ENCODE assay signal across 17 cellular contexts in the genomic region with DNA sequence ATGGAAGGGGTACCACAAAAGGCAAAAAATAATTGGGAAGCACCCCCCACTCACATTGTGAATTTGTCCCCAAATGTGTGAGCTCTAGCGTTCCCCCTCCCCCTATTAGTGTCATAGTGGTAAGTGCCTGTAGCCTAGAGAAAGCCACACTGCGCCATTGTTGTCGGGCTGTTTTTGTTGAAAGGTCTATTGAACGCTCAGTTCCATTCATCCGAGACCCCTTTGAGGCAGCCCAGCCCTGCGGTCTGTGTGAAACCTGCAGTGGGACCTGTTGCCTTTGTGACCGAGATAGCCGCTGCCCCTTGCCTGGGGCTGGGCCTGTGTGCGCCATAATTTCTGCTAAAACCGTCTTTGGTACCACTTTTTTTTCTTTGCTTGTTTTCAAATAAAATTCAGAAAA. TPM values are rescaled to one million over a fixed set of nuclear protein-coding genes. Genes with fewer than 3 reads are reported as not detected.
DNase-seq lines count a peak whose midpoint lies in the region; ATAC-seq, FAIRE-seq and TF ChIP-seq lines count a peak whose summit lies in the region.
"Had no signal": no experiment of that assay in that cellular context is flagged by ENCODE, and none has a peak within 500 bp of the region (broad histone marks: within the 10 kb centered on the region; RNA-seq: fewer than 3 reads in every experiment).

No MANE protein-coding gene starts in this region.

- H3K9me3 ChIP-seq in HUES64 (ENCODE audit: insufficient read depth, low read depth, low read length) (no peaks in the 10 kb centered on the region), K562 (replicated peaks; ENCODE audit: control insufficient read depth, insufficient read depth, low read depth, low read length) (no peaks in the 10 kb centered on the region)
- H3K9me3 ChIP-seq: ascending aorta, esophagus muscularis mucosa, heart right ventricle, mucosa of descending colon, prostate gland, SJSA1 had no signal

- DNase-seq in K562 (ENCODE audit: extremely low read depth in 1 of 4, low spot score in 3 of 4), result no peak
- no peak for DNase-seq in ureter (ENCODE audit: low spot score)
- DNase-seq in dermis blood vessel endothelial cell, result no peak
- DNase-seq in left colon, result no peak
- DNase-seq: activated CD4-positive, alpha-beta memory T cell treated with anti-CD3 and anti-CD28 coated beads for 36 hours; heart right ventricle; mucosa of descending colon; NCI-H1436 had no signal

- no peak for TF ChIP-seq EP300 in K562 (IDR thresholded peaks at IDR 0.05; ENCODE audit: low read length)

- intact Hi-C loops in K562 (cut with micrococcal nuclease) (no loop called here), left colon (cut with DNase I, micrococcal nuclease) (no loop called here)

- CTCF ChIA-PET in K562 (lab: Yijun Ruan, JAX; ENCODE audit: low intra/inter-chr PET ratio), result interaction anchor here (0.5 kb wide), 1 partner anchor 65 kb away, joined by 5 read pairs; no protein-coding TSS in a partner anchor

- H3K9ac ChIP-seq in HUES64 (ENCODE audit: low read depth, low read length) (0 out of 2 replicates have a peak overlapping the region, but pooled peaks have one; percentile 15), K562 (ENCODE audit: insufficient read depth in 1 of 2, low read depth in 2 of 2, low read length in 2 of 2) (peak overlapping the region in 1 of 2 experiments; percentile 23; a peak in 1 of 4 replicates)

- H3K9me1 ChIP-seq in K562 (ENCODE audit: control insufficient read depth, insufficient read depth, low read length), result no peaks in the 10 kb centered on the region

- peaks cover 8% of the 10 kb centered on the region for H4K20me1 ChIP-seq in K562 (replicated peaks; ENCODE audit: control insufficient read depth, insufficient read depth, low read length)

- in situ Hi-C loops in K562 (cut with MboI), result no loop called here

- no peak overlapping the region for H3K4me2 ChIP-seq in K562 (ENCODE audit: insufficient read depth, low read length)

- peak overlapping the region; percentile 97 for H3K27ac ChIP-seq in C4-2B
- H3K27ac ChIP-seq in HUES64 (ENCODE audit: low read depth, low read length), result no peak overlapping the region
- peak overlapping the region; percentile 81; the same call in 1 of the 3 replicates for H3K27ac ChIP-seq in K562 (ENCODE audit: extremely low read depth, low read depth, low read length)
- H3K27ac ChIP-seq: ascending aorta, esophagus muscularis mucosa, heart right ventricle had no signal

- H3K4me3 ChIP-seq in HUES64 (ENCODE audit: low read length) (no peak overlapping the region), K562 (no peak overlapping the region)
- H3K4me3 ChIP-seq: ascending aorta, esophagus muscularis mucosa, heart right ventricle, mucosa of descending colon, prostate gland had no signal

- H3K36me3 Mint-ChIP-seq in nephron (ENCODE audit: low read depth), result peaks cover 26% of the 10 kb centered on the region

- peaks cover 75% of the 10 kb centered on the region for H3K79me2 ChIP-seq in K562 (ENCODE audit: control insufficient read depth, insufficient read depth, low read length)

- peaks cover 3% of the 10 kb centered on the region for H3K27me3 Mint-ChIP-seq in nephron (ENCODE audit: low read depth)
- H3K27me3 Mint-ChIP-seq: activated CD4-positive, alpha-beta memory T cell treated with anti-CD3 and anti-CD28 coated beads for 36 hours; B cell had no signal

- TF ChIP-seq CTCF in C4-2B (conservative IDR thresholded peaks at IDR 0.05) (no peak), K562 (IDR thresholded peaks at IDR 0.05 in 2 of 3, conservative IDR thresholded peaks at IDR 0.05 in 1 of 3; ENCODE audit: insufficient read depth in 2 of 3, low read depth in 1 of 3, low read length in 3 of 3) (no peak), nephron (IDR thresholded peaks at IDR 0.05; ENCODE audit: unreplicated experiment in 3 of 3) (no peak)

- ATAC-seq in K562 (no peak), HG03342 (IDR thresholded peaks at IDR 0.05; ENCODE audit: unreplicated experiment) (no peak), left colon (no peak)
- ATAC-seq: heart right ventricle, mucosa of descending colon had no signal

- peaks cover 7% of the 10 kb centered on the region for H3K4me1 Mint-ChIP-seq in nephron

- peaks cover 39% of the 10 kb centered on the region for H3K36me3 ChIP-seq in HUES64 (ENCODE audit: insufficient read depth, low read length)
- H3K36me3 ChIP-seq in K562 (ENCODE audit: control insufficient read depth, insufficient read depth, low read length), result peaks cover 58% of the 10 kb centered on the region

- POLR2A ChIA-PET in K562 (lab: Yijun Ruan, JAX), result interaction anchor here (1.2 kb wide), 1 partner anchor 20 kb away, joined by 3 read pairs; no protein-coding TSS in a partner anchor

- TF ChIP-seq POLR2A in K562 (conservative IDR thresholded peaks at IDR 0.05), result no peak

- H2AFZ ChIP-seq in K562 (ENCODE audit: low read depth, low read length), result no peak overlapping the region

- BruUV-seq in K562 (replicated peaks; lab: Mats Ljungman, UMichigan), result no TSS peak

- H3K27ac Mint-ChIP-seq in nephron, result peak overlapping the region in 1 of 3 experiments; percentile 14
- H3K27ac Mint-ChIP-seq: activated CD4-positive, alpha-beta memory T cell treated with anti-CD3 and anti-CD28 coated beads for 36 hours had no signal

- no peak for FAIRE-seq in K562 (lab: Jason Lieb, UNC)

- H3K4me1 ChIP-seq in HUES64 (ENCODE audit: insufficient read depth, low read length) (peaks cover 21% of the 10 kb centered on the region), K562 (replicated peaks in 1 of 2; ENCODE audit: control insufficient read depth in 2 of 2, insufficient read depth in 2 of 2, low read length in 2 of 2) (peaks cover 13 to 30% of the 10 kb centered on the region in 2 experiments; a peak in 4 of 5 replicates)

- no peaks in the 10 kb centered on the region for H3K9me3 Mint-ChIP-seq in nephron
- H3K9me3 Mint-ChIP-seq: activated CD4-positive, alpha-beta memory T cell treated with anti-CD3 and anti-CD28 coated beads for 36 hours had no signal

- no peak for TF ChIP-seq RAD21 in K562 (CRISPR knock-in tag; conservative IDR thresholded peaks at IDR 0.05 in 1 of 2, IDR thresholded peaks at IDR 0.05 in 1 of 2)

- peak overlapping the region; percentile 52 to 74 (median 67) for H3K4me3 Mint-ChIP-seq in nephron

- 95% methylated on average over 9 of the region's 10 CpGs for WGBS in HUES64
- WGBS in K562 (ENCODE audit: insufficient coverage, low coverage, missing lambda C conversion rate), result 94% methylated on average over 10 of the region's 10 CpGs

- H3K27me3 ChIP-seq in HUES64 (ENCODE audit: insufficient read depth, low read length), result no peaks in the 10 kb centered on the region
- no peaks in the 10 kb centered on the region for H3K27me3 ChIP-seq in K562 (ENCODE audit: control insufficient read depth in 2 of 2, insufficient read depth in 2 of 2, low read length in 2 of 2)
- H3K27me3 ChIP-seq: ascending aorta, esophagus muscularis mucosa, heart right ventricle, SJSA1 had no signal

TF ChIP-seq in K562, 482 proteins besides CTCF, POLR2A, EP300 and RAD21 (continues in another document):
- TF ChIP-seq ZNF75A (CRISPR knock-in tag; IDR thresholded peaks at IDR 0.05) (no peak), ZNF589 (CRISPR knock-in tag; IDR thresholded peaks at IDR 0.05; ENCODE audit: low read depth) (no peak), PTBP1 (IDR thresholded peaks at IDR 0.05; ENCODE audit: low read depth, low read length) (no peak)

RNA-seq across cellular contexts. Expression of a gene that starts 3.0 kb away (rescaled TPM):
- 174 TPM for polyA plus RNA-seq in HUES64 (2013, experiment 1 of 2)
- polyA plus RNA-seq in HUES64 (2013, experiment 2 of 2), result 169 TPM
- 93.6 and 97.5 TPM in 2 replicates for total RNA-seq in K562 (2011; cell fraction: chromatin; rRNA removed; ENCODE audit: low replicate concordance)
- 70.0 and 73.9 TPM in 2 replicates for total RNA-seq in K562 (2011; cell fraction: nucleolus; rRNA removed)
- total RNA-seq in K562 (2011; cell fraction: nucleoplasm; rRNA removed), result 92.1 and 109 TPM in 2 replicates
- total RNA-seq in K562 (2014; rRNA removed) (89.2 and 116 TPM in 2 replicates), K562 (2014; rRNA removed; fragmentation: Illumina TruSeq; extraction: Trizol) (83.5 and 92.6 TPM in 2 replicates), K562 (2015; rRNA removed; fragmentation: Illumina TruSeq; extraction: Trizol) (80.2 and 88.6 TPM in 2 replicates), K562 (2021) (121 and 133 TPM in 2 replicates), ureter (108 TPM), dermis blood vessel endothelial cell (63.0 and 114 TPM in 2 replicates), left colon (10 to 100 TPM; 49.8 to 62.4 TPM)
- polyA plus RNA-seq in K562 (2011; rRNA removed) (106 and 112 TPM in 2 replicates), K562 (2014; fragmentation: Illumina TruSeq; extraction: Trizol) (133 and 134 TPM in 2 replicates), K562 (2014; fragmentation: Nextera tagmentation; extraction: Ambion mirVana) (10 to 100 TPM; 25.5 TPM), K562 (2014; rRNA removed) (108 and 117 TPM in 2 replicates)
- polyA plus RNA-seq in K562 (2011; cell fraction: cytosol; rRNA removed), result 57.8 and 66.9 TPM in 2 replicates
- 68.5 and 76.2 TPM in 2 replicates for polyA plus RNA-seq in K562 (2011; cell fraction: nucleus; rRNA removed)
- 74.8 and 115 TPM in 2 replicates for polyA plus RNA-seq in K562 (2012)
- polyA minus RNA-seq in K562 (2011; rRNA and poly(A)+ RNA removed), result 67.8 and 69.9 TPM in 2 replicates
- polyA minus RNA-seq in K562 (2011; cell fraction: cytosol; rRNA and poly(A)+ RNA removed), result 42.4 and 45.0 TPM in 2 replicates
- 19.5 and 31.4 TPM in 2 replicates for polyA minus RNA-seq in K562 (2011; cell fraction: nucleus; rRNA and poly(A)+ RNA removed)

RNA-seq across cellular contexts. Expression of a gene that starts 25.0 kb away (rescaled TPM):
- 21.7 TPM for polyA plus RNA-seq in HUES64 (2013, experiment 1 of 2)
- 25.0 TPM for polyA plus RNA-seq in HUES64 (2013, experiment 2 of 2)
- 161 and 386 TPM in 2 replicates for total RNA-seq in K562 (2011; cell fraction: chromatin; rRNA removed; ENCODE audit: low replicate concordance)
- total RNA-seq in K562 (2011; cell fraction: nucleolus; rRNA removed), result 222 and 236 TPM in 2 replicates
- 131 and 140 TPM in 2 replicates for total RNA-seq in K562 (2011; cell fraction: nucleoplasm; rRNA removed)
- total RNA-seq in K562 (2014; rRNA removed) (28.9 and 37.1 TPM in 2 replicates), K562 (2014; rRNA removed; fragmentation: Illumina TruSeq; extraction: Trizol) (4.6 and 7.1 TPM in 2 replicates), K562 (2015; rRNA removed; fragmentation: Illumina TruSeq; extraction: Trizol) (18.6 and 19.6 TPM in 2 replicates), K562 (2021) (43.7 and 54.8 TPM in 2 replicates), ureter (112 TPM), dermis blood vessel endothelial cell (20.9 and 41.0 TPM in 2 replicates), left colon (10 to 100 TPM; 55.2 to 79.0 TPM)
- polyA plus RNA-seq in K562 (2011; rRNA removed) (16.7 and 24.4 TPM in 2 replicates), K562 (2014; fragmentation: Illumina TruSeq; extraction: Trizol) (16.7 and 26.0 TPM in 2 replicates), K562 (2014; fragmentation: Nextera tagmentation; extraction: Ambion mirVana) (under 1 TPM; 0.17 to 0.21 TPM), K562 (2014; rRNA removed) (58.7 and 70.8 TPM in 2 replicates)
- 10.9 and 17.7 TPM in 2 replicates for polyA plus RNA-seq in K562 (2011; cell fraction: cytosol; rRNA removed)
- 204 and 313 TPM in 2 replicates for polyA plus RNA-seq in K562 (2011; cell fraction: nucleus; rRNA removed)
- polyA plus RNA-seq in K562 (2012), result 41.6 and 50.3 TPM in 2 replicates
- 11.8 and 17.2 TPM in 2 replicates for polyA minus RNA-seq in K562 (2011; rRNA and poly(A)+ RNA removed)
- 7.3 and 8.9 TPM in 2 replicates for polyA minus RNA-seq in K562 (2011; cell fraction: cytosol; rRNA and poly(A)+ RNA removed)
- polyA minus RNA-seq in K562 (2011; cell fraction: nucleus; rRNA and poly(A)+ RNA removed), result 78.5 and 87.3 TPM in 2 replicates
